Comparison of ENCODE assay signal across 1 cellular context in genomic region chr11:130124096-130124495, GRCh38.
TF ChIP-seq lines count a peak whose summit lies in the region.

No MANE protein-coding gene starts in this region.

TF ChIP-seq in HepG2, 621 proteins besides CTCF, POLR2A, EP300 and RAD21 (continued from another document and continues in another):
- TF ChIP-seq RERE (CRISPR knock-in tag; IDR thresholded peaks at IDR 0.05; ENCODE audit: low read depth), result peak; percentile 45; the same call in 1 of the 2 replicates
- TF ChIP-seq ZNF768 (CRISPR knock-in tag; IDR thresholded peaks at IDR 0.05), result no peak
- TF ChIP-seq ZNF792 (CRISPR knock-in tag; IDR thresholded peaks at IDR 0.05), result peak; percentile 92
- TF ChIP-seq ZNF512 (CRISPR knock-in tag; IDR thresholded peaks at IDR 0.05), result no peak
- no peak for TF ChIP-seq MLLT10 (CRISPR knock-in tag; IDR thresholded peaks at IDR 0.05)
- TF ChIP-seq SNAI1 (CRISPR knock-in tag; IDR thresholded peaks at IDR 0.05; ENCODE audit: borderline replicate concordance), result no peak
- no peak for TF ChIP-seq ZNF615 (CRISPR knock-in tag; IDR thresholded peaks at IDR 0.05; ENCODE audit: borderline replicate concordance)
- peak; percentile 80 for TF ChIP-seq ZNF331 (CRISPR knock-in tag; IDR thresholded peaks at IDR 0.05)
- no peak for TF ChIP-seq ZNF326 (CRISPR knock-in tag; IDR thresholded peaks at IDR 0.05; ENCODE audit: borderline replicate concordance)
- TF ChIP-seq GPN1 (CRISPR knock-in tag; IDR thresholded peaks at IDR 0.05; ENCODE audit: borderline replicate concordance), result no peak
- no peak; the same call in 1 of the 2 replicates for TF ChIP-seq ZMYM4 (CRISPR knock-in tag; IDR thresholded peaks at IDR 0.05)
- TF ChIP-seq FOXP4 (CRISPR knock-in tag; IDR thresholded peaks at IDR 0.05), result peak; percentile 69
- TF ChIP-seq ZNF292 (CRISPR knock-in tag; IDR thresholded peaks at IDR 0.05; ENCODE audit: borderline replicate concordance, low read depth), result peak; percentile 89; the same call in 1 of the 2 replicates
- TF ChIP-seq THAP8 (CRISPR knock-in tag; IDR thresholded peaks at IDR 0.05; ENCODE audit: borderline replicate concordance), result no peak
- TF ChIP-seq ZBTB39 (CRISPR knock-in tag; IDR thresholded peaks at IDR 0.05), result no peak
- TF ChIP-seq HNF4A (CRISPR knock-in tag; IDR thresholded peaks at IDR 0.05), result peak; percentile 81
- no peak for TF ChIP-seq FOXO4 (CRISPR knock-in tag; conservative IDR thresholded peaks at IDR 0.05)
- no peak for TF ChIP-seq FOXC1 (CRISPR knock-in tag; IDR thresholded peaks at IDR 0.05; ENCODE audit: borderline replicate concordance)
- TF ChIP-seq HOXA5 (CRISPR knock-in tag; IDR thresholded peaks at IDR 0.05), result no peak
- no peak for TF ChIP-seq E2F1 (CRISPR knock-in tag; IDR thresholded peaks at IDR 0.05)
- no peak for TF ChIP-seq MXD4 (CRISPR knock-in tag; IDR thresholded peaks at IDR 0.05)
- TF ChIP-seq THAP7 (CRISPR knock-in tag; IDR thresholded peaks at IDR 0.05), result no peak
- TF ChIP-seq ISL2 (CRISPR knock-in tag; IDR thresholded peaks at IDR 0.05), result peak; percentile 66
- TF ChIP-seq ARID2 (CRISPR knock-in tag; IDR thresholded peaks at IDR 0.05; ENCODE audit: borderline replicate concordance), result no peak
- no peak for TF ChIP-seq E2F5 (CRISPR knock-in tag; conservative IDR thresholded peaks at IDR 0.05)
- no peak for TF ChIP-seq ZNF563 (CRISPR knock-in tag; IDR thresholded peaks at IDR 0.05)
- TF ChIP-seq SOX5 (CRISPR knock-in tag; IDR thresholded peaks at IDR 0.05; ENCODE audit: borderline replicate concordance), result peak; percentile 84
- TF ChIP-seq ZNF790 (CRISPR knock-in tag; IDR thresholded peaks at IDR 0.05; ENCODE audit: borderline replicate concordance), result no peak
- peak; percentile 95 for TF ChIP-seq FOSL1 (CRISPR knock-in tag; IDR thresholded peaks at IDR 0.05; ENCODE audit: borderline replicate concordance)
- 0 out of 2 replicates have a peak, but pooled peaks have one; percentile 50 for TF ChIP-seq ZHX1 (CRISPR knock-in tag; IDR thresholded peaks at IDR 0.05; ENCODE audit: low read depth)
- TF ChIP-seq HES4 (CRISPR knock-in tag; IDR thresholded peaks at IDR 0.05; ENCODE audit: borderline replicate concordance), result no peak
- peak; percentile 87; the same call in 1 of the 2 replicates for TF ChIP-seq ZNF124 (CRISPR knock-in tag; IDR thresholded peaks at IDR 0.05)
- no peak for TF ChIP-seq ZNF737 (CRISPR knock-in tag; IDR thresholded peaks at IDR 0.05; ENCODE audit: borderline replicate concordance)
- no peak for TF ChIP-seq ZMYM2 (CRISPR knock-in tag; IDR thresholded peaks at IDR 0.05)
- no peak for TF ChIP-seq CCAR2 (optimal IDR thresholded peaks at IDR 0.05; ENCODE audit: low read depth, low read length)
- TF ChIP-seq ZNF710 (CRISPR knock-in tag; IDR thresholded peaks at IDR 0.05; ENCODE audit: borderline replicate concordance), result no peak
